ENCODE assay signal across 14 cellular contexts in genomic region chr2:160227252-160227651, GRCh38. TPM values are rescaled to one million over a fixed set of nuclear protein-coding genes. Genes with fewer than 3 reads are reported as not detected.
DNase-seq lines count a peak whose midpoint lies in the region; ATAC-seq and TF ChIP-seq lines count a peak whose summit lies in the region.
"Had no signal": no experiment of that assay in that cellular context is flagged by ENCODE, and none has a peak within 500 bp of the region (broad histone marks: within the 10 kb centered on the region; RNA-seq: fewer than 3 reads in every experiment).

No MANE protein-coding gene starts in this region.

- POLR2A ChIA-PET in activated CD8-positive, alpha-beta T cell treated with anti-CD3 and anti-CD28 coated beads, Interleukin-2, amount 10 ng/mL, durations not matched to agents 7 days and 5 days (lab: Charles Lee): no interaction called here

- H3K4me3 ChIP-seq in esophagus muscularis mucosa: no peak overlapping the region
- H3K4me3 ChIP-seq: right atrium auricular region, uterus had no signal

- peak; percentile 61 for DNase-seq in HK-2 (ENCODE audit: unreplicated experiment)
- peak; percentile 93 for DNase-seq in kidney tubule cell (ENCODE audit: low spot score)
- DNase-seq in stromal cell of bone marrow (ENCODE audit: low read depth): peak; percentile 65
- DNase-seq in HT-29 (ENCODE audit: low spot score): no peak
- DNase-seq in esophagus muscularis mucosa (ENCODE audit: extremely low spot score): no peak
- DNase-seq in activated CD8-positive, alpha-beta T cell treated with anti-CD3 and anti-CD28 coated beads, Interleukin-2, amount 10 ng/mL, durations not matched to agents 7 days and 5 days: no peak
- no peak for DNase-seq in COR-L47 (lab: John Stamatoyannopoulos, UW)
- DNase-seq: activated T-cell treated with anti-CD3 and anti-CD28 coated beads, Interleukin-2, amount 50 U/mL, for 4 hours; NCI-H226; uterus had no signal

- no peaks in the 10 kb centered on the region for H3K36me3 ChIP-seq in esophagus muscularis mucosa
- H3K36me3 ChIP-seq: right atrium auricular region, uterus had no signal

- peaks cover 0 to 7% (median 0%) of the 10 kb centered on the region in 5 experiments for H3K9me3 Mint-ChIP-seq in brain
- no peaks in the 10 kb centered on the region for H3K9me3 Mint-ChIP-seq in activated CD8-positive, alpha-beta T cell treated with anti-CD3 and anti-CD28 coated beads, Interleukin-2, amount 10 ng/mL, durations not matched to agents 7 days and 5 days (ENCODE audit: insufficient read depth)
- H3K9me3 Mint-ChIP-seq: activated T-cell treated with anti-CD3 and anti-CD28 coated beads, Interleukin-2, amount 50 U/mL, for 4 hours; central memory CD8-positive, alpha-beta T cell; memory B cell had no signal

- H3K4me1 ChIP-seq in esophagus muscularis mucosa: peaks cover 4 to 21% (median 10%) of the 10 kb centered on the region in 4 donors
- H3K4me1 ChIP-seq: uterus had no signal

- no peaks in the 10 kb centered on the region for H3K9me3 ChIP-seq in esophagus muscularis mucosa
- H3K9me3 ChIP-seq: right atrium auricular region, uterus had no signal

- intact Hi-C loops in esophagus muscularis mucosa (cut with DNase I): no loop called here

- no peaks in the 10 kb centered on the region for H3K27me3 ChIP-seq in esophagus muscularis mucosa
- H3K27me3 ChIP-seq: right atrium auricular region, uterus had no signal

- H3K27me3 Mint-ChIP-seq in brain: peaks cover 3% of the 10 kb centered on the region
- peaks cover 10% of the 10 kb centered on the region for H3K27me3 Mint-ChIP-seq in activated CD8-positive, alpha-beta T cell treated with anti-CD3 and anti-CD28 coated beads, Interleukin-2, amount 10 ng/mL, durations not matched to agents 7 days and 5 days (ENCODE audit: low read depth)
- H3K27me3 Mint-ChIP-seq: central memory CD8-positive, alpha-beta T cell had no signal

- 55% methylated on average over 3 of the region's 3 CpGs for WGBS in esophagus muscularis mucosa

- CTCF ChIA-PET in activated CD8-positive, alpha-beta T cell treated with anti-CD3 and anti-CD28 coated beads, Interleukin-2, amount 10 ng/mL, durations not matched to agents 7 days and 5 days (lab: Charles Lee): no interaction called here

- no peak overlapping the region for H3K27ac ChIP-seq in esophagus muscularis mucosa (replicated peaks in 1 of 4)
- H3K27ac ChIP-seq: right atrium auricular region, uterus had no signal

- peak overlapping the region in 3 of 5 experiments; percentile 7 to 87 (median 59) for H3K27ac Mint-ChIP-seq in brain
- no peak overlapping the region for H3K27ac Mint-ChIP-seq in activated CD8-positive, alpha-beta T cell treated with anti-CD3 and anti-CD28 coated beads, Interleukin-2, amount 10 ng/mL, durations not matched to agents 7 days and 5 days
- H3K27ac Mint-ChIP-seq: memory B cell had no signal

- TF ChIP-seq CTCF in brain (conservative IDR thresholded peaks at IDR 0.05): no peak
- no peak for TF ChIP-seq CTCF in esophagus muscularis mucosa (IDR thresholded peaks at IDR 0.05)

- H3K36me3 Mint-ChIP-seq in brain: no peaks in the 10 kb centered on the region
- H3K36me3 Mint-ChIP-seq in activated CD8-positive, alpha-beta T cell treated with anti-CD3 and anti-CD28 coated beads, Interleukin-2, amount 10 ng/mL, durations not matched to agents 7 days and 5 days (ENCODE audit: low read depth): no peaks in the 10 kb centered on the region
- H3K36me3 Mint-ChIP-seq: memory B cell had no signal

- TF ChIP-seq POLR2A in esophagus muscularis mucosa (IDR thresholded peaks at IDR 0.05; ENCODE audit: low read depth): no peak

- no peak for TF ChIP-seq EP300 in esophagus muscularis mucosa (IDR thresholded peaks at IDR 0.05)

- no peak for ATAC-seq in activated CD8-positive, alpha-beta T cell treated with anti-CD3 and anti-CD28 coated beads, Interleukin-2, amount 10 ng/mL, durations not matched to agents 7 days and 5 days
- ATAC-seq: activated T-cell treated with anti-CD3 and anti-CD28 coated beads, Interleukin-2, amount 50 U/mL, for 4 hours had no signal

- peaks cover 43% of the 10 kb centered on the region for H3K4me1 Mint-ChIP-seq in brain
- H3K4me1 Mint-ChIP-seq in activated CD8-positive, alpha-beta T cell treated with anti-CD3 and anti-CD28 coated beads, Interleukin-2, amount 10 ng/mL, durations not matched to agents 7 days and 5 days (ENCODE audit: low read depth): peaks cover 17% of the 10 kb centered on the region
- H3K4me1 Mint-ChIP-seq: central memory CD8-positive, alpha-beta T cell; memory B cell had no signal

- peak overlapping the region in 1 of 5 experiments; percentile 15 for H3K4me3 Mint-ChIP-seq in brain
- H3K4me3 Mint-ChIP-seq in activated CD8-positive, alpha-beta T cell treated with anti-CD3 and anti-CD28 coated beads, Interleukin-2, amount 10 ng/mL, durations not matched to agents 7 days and 5 days: no peak overlapping the region
- H3K4me3 Mint-ChIP-seq: activated T-cell treated with anti-CD3 and anti-CD28 coated beads, Interleukin-2, amount 50 U/mL, for 4 hours; central memory CD8-positive, alpha-beta T cell; memory B cell had no signal

RNA-seq across cellular contexts. Expression of gene ITGB6, which starts 27.2 kb away (rescaled TPM):
- not detected for polyA plus RNA-seq in brain (ENCODE audit: insufficient read depth, low read depth, low replicate concordance)
- 14.3 and 14.8 TPM in 2 replicates for total RNA-seq in HT-29 (2014; rRNA removed; shearing (Covaris generic))
- 1 to 10 TPM in 1 of 4 donors, under 1 TPM in 1, not detected in 2; 0.17 to 3.4 TPM for total RNA-seq in esophagus muscularis mucosa
- not detected for total RNA-seq in activated CD8-positive, alpha-beta T cell treated with anti-CD3 and anti-CD28 coated beads, Interleukin-2, amount 10 ng/mL, durations not matched to agents 7 days and 5 days
- total RNA-seq: activated T-cell treated with anti-CD3 and anti-CD28 coated beads, Interleukin-2, amount 50 U/mL, for 4 hours had no signal

Comparison
In these comparisons a context has a peak if more than half of its experiments do, and no peak if none do; other contexts are left out.
1. DNase-seq: peak in HK-2 (single experiment), kidney tubule cell (single experiment) and stromal cell of bone marrow (single experiment); none in HT-29 (single experiment), esophagus muscularis mucosa (single experiment), activated CD8-positive, alpha-beta T cell treated with anti-CD3 and anti-CD28 coated beads, Interleukin-2, amount 10 ng/mL, durations not matched to agents 7 days and 5 days (single experiment) and COR-L47 (single experiment).